ENCODE assay signal across 12 cellular contexts in genomic region chr6:143271024-143271423, GRCh38.
A peak's percentile ranks its signal among the peaks of the same experiment; 100 is the strongest.
DNase-seq lines count a peak whose midpoint lies in the region; ATAC-seq and TF ChIP-seq lines count a peak whose summit lies in the region.
"Had no signal": no experiment of that assay in that cellular context is flagged by ENCODE, and none has a peak within 500 bp of the region (broad histone marks: within the 10 kb centered on the region; RNA-seq: fewer than 3 reads in every experiment).

No MANE protein-coding gene starts in this region.

- in situ Hi-C loops in GM23248 (cut with MboI) = no loop called here

- H3K36me3 ChIP-seq in GM23248 (ENCODE audit: low read depth) (no peaks in the 10 kb centered on the region), tibial artery (no peaks in the 10 kb centered on the region)

- no peak for TF ChIP-seq CTCF in fibroblast of mammary gland (conservative IDR thresholded peaks at IDR 0.05; ENCODE audit: control insufficient read depth, insufficient read depth, low read depth, low read length)
- TF ChIP-seq CTCF in omental fat pad (IDR thresholded peaks at IDR 0.05) = no peak
- no peak for TF ChIP-seq CTCF in tibial artery (IDR thresholded peaks at IDR 0.05)

- no peaks in the 10 kb centered on the region for H3K27me3 ChIP-seq in GM23248 (replicated peaks; ENCODE audit: insufficient read depth)
- H3K27me3 ChIP-seq in tibial artery = no peaks in the 10 kb centered on the region

- H3K27ac ChIP-seq in GM23248 = 0 out of 2 replicates have a peak overlapping the region, but pooled peaks have one; percentile 1
- no peak overlapping the region for H3K27ac ChIP-seq in tibial artery

- H3K4me3 ChIP-seq in GM23248 = no peak overlapping the region
- no peak overlapping the region for H3K4me3 ChIP-seq in fibroblast of mammary gland (ENCODE audit: control insufficient read depth, low read depth, low read length)
- no peak overlapping the region for H3K4me3 ChIP-seq in tibial artery

- H3K9me2 ChIP-seq in GM23248 (ENCODE audit: insufficient read depth) = no peaks in the 10 kb centered on the region

- no peaks in the 10 kb centered on the region for H3K79me2 ChIP-seq in GM23248 (ENCODE audit: insufficient read depth)

- DNase-seq in GM23248 (peak; percentile 92), RPMI7951 (ENCODE audit: low read depth) (peak; percentile 90), fibroblast of mammary gland (ENCODE audit: low read depth) (peak; percentile 94), omental fat pad (ENCODE audit: low spot score) (no peak), foreskin melanocyte (no peak), tibial artery (no peak)
- DNase-seq in activated T-cell treated with anti-CD3 and anti-CD28 coated beads, Interleukin-2, amount 50 U/mL, for 48 hours = no peak
- DNase-seq: activated CD4-positive, alpha-beta memory T cell treated with anti-CD3 and anti-CD28 coated beads for 36 hours; DMS79 treated with DMSO at 0.1 percent for 48 hours; NCI-H1930 had no signal

- H2AFZ ChIP-seq in GM23248 = no peak overlapping the region

- peak; percentile 51 for ATAC-seq in omental fat pad (ENCODE audit: low FRiP score)
- ATAC-seq in GM21737 (IDR thresholded peaks at IDR 0.05; ENCODE audit: unreplicated experiment) = no peak
- ATAC-seq: HCT116 had no signal

- no peaks in the 10 kb centered on the region for H4K20me1 ChIP-seq in GM23248 (ENCODE audit: insufficient read depth)

- 1% methylated on average over 4 of the region's 4 CpGs for WGBS in GM23248 (ENCODE audit: low coverage in 1 of 2, low lambda C conversion rate in 2 of 2, missing lambda C conversion rate in 2 of 2), 2 experiments

- H3K4me1 ChIP-seq in GM23248 (ENCODE audit: insufficient read depth) = peaks cover 23% of the 10 kb centered on the region
- H3K4me1 ChIP-seq in tibial artery = peaks cover 0 to 19% (median 3%) of the 10 kb centered on the region in 4 donors

- no peaks in the 10 kb centered on the region for H3K9me3 ChIP-seq in GM23248 (ENCODE audit: low read depth)
- no peaks in the 10 kb centered on the region for H3K9me3 ChIP-seq in tibial artery

- H3F3A ChIP-seq in GM23248 (ENCODE audit: insufficient read depth) = peaks cover 19% of the 10 kb centered on the region

- no peak overlapping the region for H3K9ac ChIP-seq in GM23248

- intact Hi-C loops in tibial artery (cut with DNase I; ENCODE audit: low total_unique reads) = no loop called here

- H3K4me2 ChIP-seq in GM23248 (ENCODE audit: unreplicated experiment) = peak overlapping the region; percentile 40

Comparison
In these comparisons a context has a peak if more than half of its experiments do, and no peak if none do; other contexts are left out.
1. DNase-seq: peak in GM23248 (single experiment), RPMI7951 (single experiment) and fibroblast of mammary gland (single experiment); none in omental fat pad (single experiment), activated T-cell treated with anti-CD3 and anti-CD28 coated beads, Interleukin-2, amount 50 U/mL, for 48 hours (0 of 2), foreskin melanocyte (single experiment) and tibial artery (0 of 2).